In genomic region chrX:71671043-71671829, GRCh38 we compare ENCODE assay signal across 16 cellular contexts. TPM values are rescaled to one million over a fixed set of nuclear protein-coding genes. Genes with fewer than 3 reads are reported as not detected.
A peak's percentile ranks its signal among the peaks of the same experiment; 100 is the strongest.
DNase-seq lines count a peak whose midpoint lies in the region; ATAC-seq and TF ChIP-seq lines count a peak whose summit lies in the region.
"Had no signal": no experiment of that assay in that cellular context is flagged by ENCODE, and none has a peak within 500 bp of the region (broad histone marks: within the 10 kb centered on the region; RNA-seq: fewer than 3 reads in every experiment).

No MANE protein-coding gene starts in this region.

- H3K23ac ChIP-seq in neuronal stem cell (ENCODE audit: low read depth, low read length, poor library complexity) = no peak overlapping the region

- H2AFZ ChIP-seq in Loucy (ENCODE audit: low read length) (no peak overlapping the region), neuronal stem cell (ENCODE audit: low read length) (no peak overlapping the region)

- no peak overlapping the region for H2AK5ac ChIP-seq in neuronal stem cell (ENCODE audit: low read depth, low read length)

- H3K4me2 ChIP-seq in Loucy (ENCODE audit: low read depth, low read length, poor library complexity, severe bottlenecking) = peak overlapping the region; percentile 48
- H3K4me2 ChIP-seq in neuronal stem cell (ENCODE audit: insufficient read depth, low read length, poor library complexity, severe bottlenecking) = no peak overlapping the region

- TF ChIP-seq CTCF in Loucy (conservative IDR thresholded peaks at IDR 0.05; ENCODE audit: low read length) = no peak
- TF ChIP-seq CTCF in chondrocyte (IDR thresholded peaks at IDR 0.05) = no peak

- no peaks in the 10 kb centered on the region for H3K27me3 Mint-ChIP-seq in chondrocyte (ENCODE audit: low read depth)

- H3K4me3 ChIP-seq in Loucy (ENCODE audit: low read length, poor library complexity, severe bottlenecking) = peak overlapping the region; percentile 9
- no peak overlapping the region for H3K4me3 ChIP-seq in neuronal stem cell (ENCODE audit: low read length in 2 of 2)

- no peak for ATAC-seq in HG02642 (IDR thresholded peaks at IDR 0.05; ENCODE audit: poor library complexity, unreplicated experiment)
- ATAC-seq: CD8-positive, alpha-beta T cell had no signal

- no peaks in the 10 kb centered on the region for H3K4me1 Mint-ChIP-seq in chondrocyte (ENCODE audit: low read depth)
- H3K4me1 Mint-ChIP-seq: nephron progenitor cell had no signal

- H3K27ac ChIP-seq in neuronal stem cell (replicated peaks; ENCODE audit: low read length) = no peak overlapping the region

- H3K4ac ChIP-seq in neuronal stem cell (ENCODE audit: low read length) = no peak overlapping the region

- no peaks in the 10 kb centered on the region for H3K27me3 ChIP-seq in Loucy (ENCODE audit: insufficient read depth, low read length, poor library complexity, severe bottlenecking)
- H3K27me3 ChIP-seq in neuronal stem cell (ENCODE audit: control insufficient read depth in 3 of 3, insufficient read depth in 3 of 3, low read depth in 1 of 3, low read length in 3 of 3) = peaks cover 0 to 13% (median 0%) of the 10 kb centered on the region in 3 experiments

- no peaks in the 10 kb centered on the region for H3K9me2 ChIP-seq in Loucy (replicated peaks; ENCODE audit: low read depth, low read length)

- H3K79me2 ChIP-seq in Loucy (ENCODE audit: insufficient read depth, low read length) = no peaks in the 10 kb centered on the region

- H3K9me3 ChIP-seq in Loucy (ENCODE audit: insufficient read depth, low read depth, low read length) = no peaks in the 10 kb centered on the region
- no peaks in the 10 kb centered on the region for H3K9me3 ChIP-seq in neuronal stem cell (replicated peaks in 1 of 2; ENCODE audit: control insufficient read depth in 2 of 2, insufficient read depth in 1 of 2, low read depth in 1 of 2, low read length in 2 of 2)

- no peak overlapping the region for H2BK120ac ChIP-seq in neuronal stem cell (ENCODE audit: low read depth, low read length)

- H2BK5ac ChIP-seq in neuronal stem cell (ENCODE audit: low read length) = no peak overlapping the region

- H4K8ac ChIP-seq in neuronal stem cell (ENCODE audit: low read depth, low read length) = no peak overlapping the region

- DNase-seq in activated CD4-positive, alpha-beta T cell treated with anti-CD3 and anti-CD28 coated beads for 4 hours = peak; percentile 48 to 50
- peak; percentile 65 for DNase-seq in chondrocyte (ENCODE audit: low spot score)
- DNase-seq in stimulated activated CD4-positive, alpha-beta T cell treated with anti-CD3 and anti-CD28 coated beads, TNF-alpha, amount 100 ng/mL, for 24 hours (ENCODE audit: low read depth in 3 of 3) = peak; percentile 24 to 70 (median 34)
- DNase-seq in middle frontal gyrus (ENCODE audit: extremely low spot score, low spot score) = no peak
- no peak for DNase-seq in neuronal stem cell (ENCODE audit: low spot score)
- DNase-seq: amygdala, foreskin melanocyte, NCI-H2227 treated with DMSO at 0.1 percent for 48 hours, nephron progenitor cell had no signal

- H3K4me3 Mint-ChIP-seq in chondrocyte (ENCODE audit: unreplicated experiment) = no peak overlapping the region
- H3K4me3 Mint-ChIP-seq: CD8-positive, alpha-beta T cell; nephron progenitor cell had no signal

- peaks cover 7% of the 10 kb centered on the region for H3K9me3 Mint-ChIP-seq in chondrocyte (ENCODE audit: low read depth)
- H3K9me3 Mint-ChIP-seq: CD8-positive, alpha-beta T cell had no signal

- WGBS in neuronal stem cell (ENCODE audit: extremely low coverage in 2 of 2, insufficient read length in 2 of 2, insufficient replicate concordance in 1 of 2), 2 donors = no CpG with 5 or more reads among the region's 14 CpGs

- peaks cover 2% of the 10 kb centered on the region for H3K36me3 Mint-ChIP-seq in chondrocyte (ENCODE audit: low read depth)
- H3K36me3 Mint-ChIP-seq: CD8-positive, alpha-beta T cell had no signal

- H2BK12ac ChIP-seq in neuronal stem cell (ENCODE audit: low read length) = no peak overlapping the region

- no peak overlapping the region for H4K91ac ChIP-seq in neuronal stem cell (ENCODE audit: low read depth, low read length, poor library complexity)

- no peaks in the 10 kb centered on the region for H4K20me1 ChIP-seq in Loucy (ENCODE audit: insufficient read depth, low read length, poor library complexity, severe bottlenecking)

- H3K18ac ChIP-seq in neuronal stem cell (ENCODE audit: low read length) = no peak overlapping the region

- H2BK15ac ChIP-seq in neuronal stem cell (ENCODE audit: low read length) = no peak overlapping the region

- H3F3A ChIP-seq in Loucy (ENCODE audit: low read depth) = no peaks in the 10 kb centered on the region

- H3K27ac Mint-ChIP-seq in chondrocyte (ENCODE audit: unreplicated experiment) = no peak overlapping the region
- H3K27ac Mint-ChIP-seq: CD8-positive, alpha-beta T cell; nephron progenitor cell had no signal

- no peak overlapping the region for H3K14ac ChIP-seq in neuronal stem cell (ENCODE audit: low read length)

- peaks cover 20% of the 10 kb centered on the region for H3K4me1 ChIP-seq in Loucy (ENCODE audit: insufficient read depth, low read length, poor library complexity, severe bottlenecking)
- H3K4me1 ChIP-seq in neuronal stem cell (ENCODE audit: control insufficient read depth in 2 of 2, insufficient read depth in 1 of 2, low read depth in 1 of 2, low read length in 2 of 2) = no peaks in the 10 kb centered on the region

- H3K36me3 ChIP-seq in Loucy (ENCODE audit: insufficient read depth, low read length) (no peaks in the 10 kb centered on the region), neuronal stem cell (replicated peaks in 1 of 2; ENCODE audit: control insufficient read depth in 2 of 2, insufficient read depth in 2 of 2, low read length in 2 of 2) (no peaks in the 10 kb centered on the region)

- H3K9ac ChIP-seq in Loucy (ENCODE audit: low read depth, low read length, poor library complexity, severe bottlenecking) (no peak overlapping the region), neuronal stem cell (ENCODE audit: low read depth, low read length, poor library complexity) (no peak overlapping the region)

- no peaks in the 10 kb centered on the region for H3K79me1 ChIP-seq in neuronal stem cell (ENCODE audit: low read depth, low read length)

RNA-seq across cellular contexts. Expression of gene CXorf49, which starts 46.8 kb away (rescaled TPM):
- not detected in 3 replicates for total RNA-seq in chondrocyte
- not detected for polyA plus RNA-seq in neuronal stem cell (2013, experiment 1 of 2)
- polyA plus RNA-seq in neuronal stem cell (2013, experiment 2 of 2) = not detected
- total RNA-seq: CD8-positive, alpha-beta T cell; dermis microvascular lymphatic vessel endothelial cell; MCF 10A; subcutaneous adipose tissue had no signal

RNA-seq across cellular contexts. Expression of gene CXCR3, which starts 52.9 kb away (rescaled TPM):
- total RNA-seq in chondrocyte = not detected in 3 replicates
- not detected for polyA plus RNA-seq in neuronal stem cell (2013, experiment 1 of 2)
- not detected for polyA plus RNA-seq in neuronal stem cell (2013, experiment 2 of 2)
- total RNA-seq: dermis microvascular lymphatic vessel endothelial cell, kidney epithelial cell, MCF 10A, subcutaneous adipose tissue had no signal

Comparison
In these comparisons a context has a peak if more than half of its experiments do, and no peak if none do; other contexts are left out.
1. DNase-seq: peak in activated CD4-positive, alpha-beta T cell treated with anti-CD3 and anti-CD28 coated beads for 4 hours (2 of 2), chondrocyte (single experiment) and stimulated activated CD4-positive, alpha-beta T cell treated with anti-CD3 and anti-CD28 coated beads, TNF-alpha, amount 100 ng/mL, for 24 hours (3 of 3); none in middle frontal gyrus (single experiment) and neuronal stem cell (single experiment).